12 cellular contexts compared by ENCODE assay signal in the genomic region with DNA sequence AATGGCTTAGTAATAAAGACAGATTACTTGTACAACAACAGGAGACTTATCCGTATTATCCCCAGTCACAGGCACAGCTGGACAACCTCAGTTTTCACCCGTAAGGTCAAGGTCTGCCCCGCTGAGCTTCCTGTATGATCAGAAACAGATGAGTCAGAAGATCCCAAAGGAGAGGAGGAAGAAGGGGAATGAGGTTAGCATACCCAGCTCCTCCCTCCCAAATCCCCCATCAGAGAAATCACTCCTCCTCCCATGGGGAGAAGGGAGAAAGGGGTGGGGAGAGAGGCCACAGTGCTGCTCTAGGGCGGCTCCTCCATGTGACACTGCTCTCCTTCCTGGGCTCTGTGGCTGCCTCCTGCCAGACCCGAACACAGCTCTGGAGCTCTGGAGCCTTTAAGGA. TPM values are rescaled to one million over a fixed set of nuclear protein-coding genes. Genes with fewer than 3 reads are reported as not detected.
DNase-seq lines count a peak whose midpoint lies in the region; ATAC-seq and TF ChIP-seq lines count a peak whose summit lies in the region.
"Had no signal": no experiment of that assay in that cellular context is flagged by ENCODE, and none has a peak within 500 bp of the region (broad histone marks: within the 10 kb centered on the region; RNA-seq: fewer than 3 reads in every experiment).

No MANE protein-coding gene starts in this region.

- H3K4me1 ChIP-seq in HCT116 (ENCODE audit: control insufficient read depth in 1 of 2, insufficient read depth in 2 of 2, low read length in 2 of 2) (peaks cover 0 to 8% of the 10 kb centered on the region in 2 experiments; a peak in 1 of 4 replicates), subcutaneous abdominal adipose tissue (ENCODE audit: control insufficient read depth in 5 of 5, insufficient read depth in 5 of 5, low read length in 5 of 5) (peaks cover 0 to 11% (median 0%) of the 10 kb centered on the region in 5 donors), Karpas-422 (ENCODE audit: low read length) (no peaks in the 10 kb centered on the region)

- H3K4me2 ChIP-seq in HCT116 (ENCODE audit: low read length) (0 out of 2 replicates have a peak overlapping the region, but pooled peaks have one; percentile 20), Karpas-422 (ENCODE audit: low read depth, low read length, poor library complexity, severe bottlenecking) (no peak overlapping the region)

- TF ChIP-seq RAD21 in HCT116 (IDR thresholded peaks at IDR 0.05; ENCODE audit: low read depth), result no peak

- RAD21 ChIA-PET in HCT116 (lab: Charles Lee; ENCODE audit: low non-redundant PET in 1 of 2, low total read pairs in 2 of 2, uncharacterized antibody in 2 of 2, unreplicated experiment in 2 of 2), result no interaction called here

- TF ChIP-seq POLR2A in HCT116 (IDR thresholded peaks at IDR 0.05; ENCODE audit: borderline replicate concordance, extremely low read depth, insufficient read depth, insufficient read length), result no peak

- no peaks in the 10 kb centered on the region for H3K9me2 ChIP-seq in HCT116 (ENCODE audit: insufficient read depth)
- H3K9me2 ChIP-seq in Karpas-422 (replicated peaks; ENCODE audit: insufficient read depth, low read length), result no peaks in the 10 kb centered on the region

- no peak for TF ChIP-seq CTCF in HCT116 (IDR thresholded peaks at IDR 0.05 in 2 of 3, conservative IDR thresholded peaks at IDR 0.05 in 1 of 3; ENCODE audit: borderline replicate concordance in 1 of 3, insufficient read depth in 1 of 3, low read depth in 2 of 3, low read length in 2 of 3)
- no peak for TF ChIP-seq CTCF in cardiac fibroblast (IDR thresholded peaks at IDR 0.05; ENCODE audit: low read depth, low read length)

- CTCF ChIA-PET in HCT116 (lab: Charles Lee), result no interaction called here

- BruUV-seq in HCT116 (replicated peaks; lab: Mats Ljungman, UMichigan), result no TSS peak

- no peaks in the 10 kb centered on the region for H3K36me3 ChIP-seq in HCT116 (ENCODE audit: control insufficient read depth in 1 of 2, insufficient read depth in 2 of 2, low read length in 2 of 2)
- H3K36me3 ChIP-seq in subcutaneous abdominal adipose tissue (ENCODE audit: control insufficient read depth in 5 of 5, insufficient read depth in 5 of 5, low read length in 5 of 5), result no peaks in the 10 kb centered on the region
- H3K36me3 ChIP-seq in Karpas-422 (ENCODE audit: insufficient read depth, low read length), result no peaks in the 10 kb centered on the region

- H3K9me3 ChIP-seq in HCT116 (ENCODE audit: control insufficient read depth in 1 of 2, insufficient read depth in 1 of 2, low read depth in 1 of 2, low read length in 2 of 2) (no peaks in the 10 kb centered on the region), subcutaneous abdominal adipose tissue (ENCODE audit: control insufficient read depth in 5 of 5, low read length in 5 of 5) (no peaks in the 10 kb centered on the region), Karpas-422 (ENCODE audit: low read length) (no peaks in the 10 kb centered on the region)

- ATAC-seq in HCT116 (peak; percentile 46; the same call in 1 of the 2 replicates), GM19397 (IDR thresholded peaks at IDR 0.05; ENCODE audit: unreplicated experiment) (no peak)

- no peaks in the 10 kb centered on the region for H4K20me1 ChIP-seq in HCT116 (ENCODE audit: insufficient read depth)
- H4K20me1 ChIP-seq in Karpas-422 (ENCODE audit: insufficient read depth, low read depth, low read length), result no peaks in the 10 kb centered on the region

- H3K9ac ChIP-seq in HCT116 (ENCODE audit: low read length) (no peak overlapping the region), subcutaneous abdominal adipose tissue (ENCODE audit: low read length in 5 of 5) (no peak overlapping the region), Karpas-422 (ENCODE audit: low read length) (no peak overlapping the region)

- no peaks in the 10 kb centered on the region for H3K27me3 ChIP-seq in HCT116 (ENCODE audit: insufficient read depth, low read length)
- no peaks in the 10 kb centered on the region for H3K27me3 ChIP-seq in subcutaneous abdominal adipose tissue (ENCODE audit: control insufficient read depth in 5 of 5, insufficient read depth in 4 of 5, low read length in 5 of 5)
- no peaks in the 10 kb centered on the region for H3K27me3 ChIP-seq in Karpas-422 (ENCODE audit: low read length)

- H2AFZ ChIP-seq in HCT116 (ENCODE audit: low read depth, low read length, poor library complexity, severe bottlenecking) (peak overlapping the region; percentile 16), Karpas-422 (ENCODE audit: low read length) (no peak overlapping the region)

- H3K4me3 ChIP-seq in HCT116 (replicated peaks in 1 of 2; ENCODE audit: low read depth in 1 of 2, low read length in 2 of 2) (no peak overlapping the region), cardiac fibroblast (replicated peaks in 1 of 2; ENCODE audit: low read depth in 2 of 2, low read length in 2 of 2) (no peak overlapping the region), subcutaneous abdominal adipose tissue (ENCODE audit: low read depth in 1 of 5, low read length in 5 of 5) (no peak overlapping the region), Karpas-422 (ENCODE audit: low read length) (no peak overlapping the region)

- H3K27ac ChIP-seq in HCT116 (ENCODE audit: low read depth, low read length), result no peak overlapping the region
- H3K27ac ChIP-seq in subcutaneous abdominal adipose tissue (ENCODE audit: low read depth, low read length), result peak overlapping the region; percentile 39
- no peak overlapping the region for H3K27ac ChIP-seq in Karpas-422 (ENCODE audit: low read length)

- DNase-seq in HCT116 (ENCODE audit: low read depth, low spot score) (no peak), cardiac fibroblast (ENCODE audit: low read depth in 2 of 2) (peak; percentile 84 to 88), kidney tubule cell (ENCODE audit: low spot score) (peak; percentile 8), activated gamma-delta T cell (lab: John Stamatoyannopoulos, UW) (no peak), DMS79 (lab: John Stamatoyannopoulos, UW) (no peak), Karpas-422 (no peak)
- DNase-seq: activated effector memory CD4-positive, alpha-beta T cell treated with Interleukin-2 at 50 U/mL for 16 hours; DMS 273 treated with DMSO at 0.1 percent for 48 hours; NCI-H748 treated with DMSO at 0.1 percent for 48 hours; stimulated activated CD4-positive, alpha-beta T cell treated with anti-CD3 and anti-CD28 coated beads, Interleukin-1b, Interleukin-23, amount 100 ng/mL, for 48 hours had no signal

- H3K79me2 ChIP-seq in HCT116 (ENCODE audit: insufficient read depth, low read length), result no peaks in the 10 kb centered on the region
- H3K79me2 ChIP-seq in Karpas-422 (ENCODE audit: low read length), result no peaks in the 10 kb centered on the region

- intact Hi-C loops in HCT116 (cut with micrococcal nuclease), result no loop called here

- POLR2A ChIA-PET in HCT116 (lab: Charles Lee), result no interaction called here

TF ChIP-seq in HCT116, 20 proteins besides CTCF, POLR2A, EP300 and RAD21 (continues in another document):
- TF ChIP-seq SIN3A (IDR thresholded peaks at IDR 0.05; ENCODE audit: low read depth), result no peak
- no peak for TF ChIP-seq ZNF274 (IDR thresholded peaks at IDR 0.05; ENCODE audit: low read depth, low read length)
- TF ChIP-seq ZBTB33 (IDR thresholded peaks at IDR 0.05; ENCODE audit: extremely low read depth, insufficient replicate concordance, low read length), result no peak
- TF ChIP-seq CEBPB (IDR thresholded peaks at IDR 0.05; ENCODE audit: low read depth), result no peak
- TF ChIP-seq EGR1 (IDR thresholded peaks at IDR 0.05; ENCODE audit: low read depth), result no peak
- no peak for TF ChIP-seq EZH2phosphoT487 (IDR thresholded peaks at IDR 0.05; ENCODE audit: borderline replicate concordance)
- TF ChIP-seq ZFX (IDR thresholded peaks at IDR 0.05), result no peak
- TF ChIP-seq, protein P1, sequence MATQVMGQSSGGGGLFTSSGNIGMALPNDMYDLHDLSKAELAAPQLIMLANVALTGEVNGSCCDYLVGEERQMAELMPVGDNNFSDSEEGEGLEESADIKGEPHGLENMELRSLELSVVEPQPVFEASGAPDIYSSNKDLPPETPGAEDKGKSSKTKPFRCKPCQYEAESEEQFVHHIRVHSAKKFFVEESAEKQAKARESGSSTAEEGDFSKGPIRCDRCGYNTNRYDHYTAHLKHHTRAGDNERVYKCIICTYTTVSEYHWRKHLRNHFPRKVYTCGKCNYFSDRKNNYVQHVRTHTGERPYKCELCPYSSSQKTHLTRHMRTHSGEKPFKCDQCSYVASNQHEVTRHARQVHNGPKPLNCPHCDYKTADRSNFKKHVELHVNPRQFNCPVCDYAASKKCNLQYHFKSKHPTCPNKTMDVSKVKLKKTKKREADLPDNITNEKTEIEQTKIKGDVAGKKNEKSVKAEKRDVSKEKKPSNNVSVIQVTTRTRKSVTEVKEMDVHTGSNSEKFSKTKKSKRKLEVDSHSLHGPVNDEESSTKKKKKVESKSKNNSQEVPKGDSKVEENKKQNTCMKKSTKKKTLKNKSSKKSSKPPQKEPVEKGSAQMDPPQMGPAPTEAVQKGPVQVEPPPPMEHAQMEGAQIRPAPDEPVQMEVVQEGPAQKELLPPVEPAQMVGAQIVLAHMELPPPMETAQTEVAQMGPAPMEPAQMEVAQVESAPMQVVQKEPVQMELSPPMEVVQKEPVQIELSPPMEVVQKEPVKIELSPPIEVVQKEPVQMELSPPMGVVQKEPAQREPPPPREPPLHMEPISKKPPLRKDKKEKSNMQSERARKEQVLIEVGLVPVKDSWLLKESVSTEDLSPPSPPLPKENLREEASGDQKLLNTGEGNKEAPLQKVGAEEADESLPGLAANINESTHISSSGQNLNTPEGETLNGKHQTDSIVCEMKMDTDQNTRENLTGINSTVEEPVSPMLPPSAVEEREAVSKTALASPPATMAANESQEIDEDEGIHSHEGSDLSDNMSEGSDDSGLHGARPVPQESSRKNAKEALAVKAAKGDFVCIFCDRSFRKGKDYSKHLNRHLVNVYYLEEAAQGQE (IDR thresholded peaks at IDR 0.05; ENCODE audit: low read depth), result no peak
- no peak for TF ChIP-seq JUND (IDR thresholded peaks at IDR 0.05)
- no peak for TF ChIP-seq SRF (IDR thresholded peaks at IDR 0.05; ENCODE audit: low read depth)

RNA-seq across cellular contexts. Expression of gene SPTBN1, which starts 53.8 kb away (rescaled TPM):
- 84.4 TPM for total RNA-seq in HCT116 (2021; ENCODE audit: unreplicated experiment)
- 36.1 and 41.4 TPM in 2 replicates for polyA plus RNA-seq in HCT116 (2012)
- 6.2 and 9.1 TPM in 2 replicates for total RNA-seq in Karpas-422 (2014; rRNA removed; shearing (Covaris generic); ENCODE audit: low replicate concordance)

Comparison
In these comparisons a context has a peak if more than half of its experiments do, and no peak if none do; other contexts are left out.
1. DNase-seq: peak in cardiac fibroblast (2 of 2) and kidney tubule cell (single experiment); none in HCT116 (single experiment), activated gamma-delta T cell (single experiment), DMS79 (single experiment) and Karpas-422 (single experiment).